ENCODE assay signal across 15 cellular contexts in the genomic region with DNA sequence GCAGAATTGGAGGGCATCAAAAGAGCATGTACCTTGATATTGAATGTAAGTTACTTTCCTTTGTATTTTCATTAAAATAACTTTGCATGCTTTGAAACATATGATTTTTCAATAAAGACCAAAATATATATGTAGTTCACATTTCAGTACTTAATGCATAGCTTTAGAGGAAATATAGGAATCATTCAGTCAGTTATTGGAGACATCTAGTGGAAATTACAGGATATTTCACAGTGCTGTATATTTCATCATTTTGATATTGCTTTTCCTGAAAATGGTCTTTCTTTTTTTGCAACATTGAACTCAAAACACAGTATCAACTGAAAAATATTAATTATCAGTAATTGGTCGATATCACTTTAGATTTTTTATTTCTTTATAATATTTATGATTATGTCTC.
DNase-seq lines count a peak whose midpoint lies in the region; TF ChIP-seq lines count a peak whose summit lies in the region.
"Had no signal": no experiment of that assay in that cellular context is flagged by ENCODE, and none has a peak within 500 bp of the region (broad histone marks: within the 10 kb centered on the region; RNA-seq: fewer than 3 reads in every experiment).

No MANE protein-coding gene starts in this region.

- H3K36me3 ChIP-seq in mammary epithelial cell (ENCODE audit: insufficient read depth, low read length), result no peaks in the 10 kb centered on the region
- no peaks in the 10 kb centered on the region for H3K36me3 ChIP-seq in tibial nerve
- H3K36me3 ChIP-seq: neutrophil, uterus had no signal

- H3K9me3 ChIP-seq in mammary epithelial cell (replicated peaks; ENCODE audit: insufficient read depth, low read length) (peaks cover 24% of the 10 kb centered on the region), tibial nerve (no peaks in the 10 kb centered on the region)
- H3K9me3 ChIP-seq: neutrophil, uterus had no signal

- H3K4me3 Mint-ChIP-seq in MCF 10A (ENCODE audit: unreplicated experiment), result no peak overlapping the region
- H3K4me3 Mint-ChIP-seq in nephron progenitor cell, result no peak overlapping the region
- no peak overlapping the region for H3K4me3 Mint-ChIP-seq in activated CD4-positive, alpha-beta memory T cell treated with anti-CD3 and anti-CD28 coated beads, Interleukin-2, amount 10 ng/mL, durations not matched to agents 7 days and 5 days
- H3K4me3 Mint-ChIP-seq: H9 had no signal

- H3K4me2 ChIP-seq in mammary epithelial cell (ENCODE audit: insufficient read depth, low read depth, low read length), result no peak overlapping the region

- TF ChIP-seq POLR2A in tibial nerve (IDR thresholded peaks at IDR 0.05), result no peak

- 10% methylated on average over 1 of the region's 1 CpG for WGBS in mammary epithelial cell (ENCODE audit: low coverage, missing lambda C conversion rate)
- 70 to 73% methylated on average over 1 of the region's 1 CpG for WGBS in tibial nerve, 2 donors

- no peaks in the 10 kb centered on the region for H3K9me3 Mint-ChIP-seq in MCF 10A (ENCODE audit: unreplicated experiment)
- no peaks in the 10 kb centered on the region for H3K9me3 Mint-ChIP-seq in nephron progenitor cell
- H3K9me3 Mint-ChIP-seq in activated CD4-positive, alpha-beta memory T cell treated with anti-CD3 and anti-CD28 coated beads, Interleukin-2, amount 10 ng/mL, durations not matched to agents 7 days and 5 days, result peaks cover 1% of the 10 kb centered on the region
- H3K9me3 Mint-ChIP-seq: H9 had no signal

- no peaks in the 10 kb centered on the region for H3K4me1 Mint-ChIP-seq in MCF 10A (ENCODE audit: insufficient read depth, unreplicated experiment)
- no peaks in the 10 kb centered on the region for H3K4me1 Mint-ChIP-seq in nephron progenitor cell
- no peaks in the 10 kb centered on the region for H3K4me1 Mint-ChIP-seq in activated CD4-positive, alpha-beta memory T cell treated with anti-CD3 and anti-CD28 coated beads, Interleukin-2, amount 10 ng/mL, durations not matched to agents 7 days and 5 days
- H3K4me1 Mint-ChIP-seq: H9 had no signal

- H3K27ac ChIP-seq in mammary epithelial cell (ENCODE audit: insufficient read depth, low read depth, low read length) (no peak overlapping the region), tibial nerve (peak overlapping the region in 1 of 4 donors; percentile 33)
- H3K27ac ChIP-seq: neutrophil, uterus had no signal

- TF ChIP-seq CTCF in MCF 10A (IDR thresholded peaks at IDR 0.05; ENCODE audit: unreplicated experiment) (no peak), mammary epithelial cell (conservative IDR thresholded peaks at IDR 0.05 in 1 of 2, IDR thresholded peaks at IDR 0.05 in 1 of 2; ENCODE audit: extremely low read depth in 1 of 2, insufficient read depth in 1 of 2, low read depth in 1 of 2, low read length in 2 of 2) (no peak), fibroblast of mammary gland (conservative IDR thresholded peaks at IDR 0.05; ENCODE audit: control insufficient read depth, insufficient read depth, low read depth, low read length) (peak; percentile 31), tibial nerve (IDR thresholded peaks at IDR 0.05) (peak; percentile 16 to 38 (median 26)), nephron progenitor cell (IDR thresholded peaks at IDR 0.05) (no peak)

- CTCF ChIA-PET in MCF 10A (lab: Yijun Ruan, JAX) (interaction anchor here (0.7 to 1.3 kb wide), 6 partner anchors 9 to 548 kb away, joined by 3 to 5 read pairs (median 3); no protein-coding TSS in a partner anchor), mammary epithelial cell (lab: Charles Lee; ENCODE audit: low non-redundant PET) (no interaction called here)
- CTCF ChIA-PET in activated CD4-positive, alpha-beta memory T cell treated with anti-CD3 and anti-CD28 coated beads, Interleukin-2, amount 10 ng/mL, durations not matched to agents 7 days and 5 days (lab: Charles Lee), result no interaction called here

- TF ChIP-seq EP300 in tibial nerve (IDR thresholded peaks at IDR 0.05), result no peak

- H3K27ac Mint-ChIP-seq in MCF 10A (ENCODE audit: low read depth, unreplicated experiment) (no peak overlapping the region), nephron progenitor cell (no peak overlapping the region)
- no peak overlapping the region for H3K27ac Mint-ChIP-seq in activated CD4-positive, alpha-beta memory T cell treated with anti-CD3 and anti-CD28 coated beads, Interleukin-2, amount 10 ng/mL, durations not matched to agents 7 days and 5 days
- H3K27ac Mint-ChIP-seq: H9 had no signal

- H3K9ac ChIP-seq in mammary epithelial cell (ENCODE audit: insufficient read depth, low read length), result no peak overlapping the region

- intact Hi-C loops in MCF 10A (cut with micrococcal nuclease) (loop anchor here (2.0 kb wide), 1 partner anchor 209 kb away; no protein-coding TSS in a partner anchor), mammary epithelial cell (cut with micrococcal nuclease) (no loop called here)

- H4K20me1 ChIP-seq in mammary epithelial cell (ENCODE audit: insufficient read depth, low read length), result no peaks in the 10 kb centered on the region

- H3K27me3 ChIP-seq in mammary epithelial cell (ENCODE audit: insufficient read depth, low read length), result no peaks in the 10 kb centered on the region
- no peaks in the 10 kb centered on the region for H3K27me3 ChIP-seq in tibial nerve
- H3K27me3 ChIP-seq: neutrophil, uterus had no signal

- POLR2A ChIA-PET in MCF 10A (lab: Yijun Ruan, JAX), result interaction anchor here (1.2 kb wide), 1 partner anchor 374 kb away, joined by 3 read pairs; no protein-coding TSS in a partner anchor
- POLR2A ChIA-PET in activated CD4-positive, alpha-beta memory T cell treated with anti-CD3 and anti-CD28 coated beads, Interleukin-2, amount 10 ng/mL, durations not matched to agents 7 days and 5 days (lab: Charles Lee), result no interaction called here

- dilution Hi-C loops in mammary epithelial cell (cut with HindIII; ENCODE audit: low sequenced_read_pairs), result no loop called here

- no peaks in the 10 kb centered on the region for H3K79me2 ChIP-seq in mammary epithelial cell (ENCODE audit: insufficient read depth, low read length)

- no TSS peak for BruUV-seq in MCF 10A (replicated peaks; lab: Mats Ljungman, UMichigan)
- BruUV-seq in mammary epithelial cell (replicated peaks; lab: Mats Ljungman, UMichigan), result no TSS peak

- H3K4me3 ChIP-seq in mammary epithelial cell (replicated peaks in 1 of 3; ENCODE audit: insufficient read depth in 1 of 3, low read depth in 2 of 3, low read length in 3 of 3) (no peak overlapping the region), fibroblast of mammary gland (ENCODE audit: control insufficient read depth, low read depth, low read length) (no peak overlapping the region), tibial nerve (no peak overlapping the region)
- H3K4me3 ChIP-seq: uterus had no signal

- no peaks in the 10 kb centered on the region for H3K27me3 Mint-ChIP-seq in MCF 10A (ENCODE audit: insufficient read depth, unreplicated experiment)
- H3K27me3 Mint-ChIP-seq in nephron progenitor cell (ENCODE audit: low read depth, poor library complexity), result no peaks in the 10 kb centered on the region
- no peaks in the 10 kb centered on the region for H3K27me3 Mint-ChIP-seq in activated CD4-positive, alpha-beta memory T cell treated with anti-CD3 and anti-CD28 coated beads, Interleukin-2, amount 10 ng/mL, durations not matched to agents 7 days and 5 days

- no peaks in the 10 kb centered on the region for H3K4me1 ChIP-seq in mammary epithelial cell (ENCODE audit: insufficient read depth, low read length)
- no peaks in the 10 kb centered on the region for H3K4me1 ChIP-seq in tibial nerve
- H3K4me1 ChIP-seq: uterus had no signal

- in situ Hi-C loops in mammary epithelial cell (cut with MboI; ENCODE audit: low sequenced_read_pairs in 2 of 2), result no loop called here

- H3K36me3 Mint-ChIP-seq in MCF 10A (ENCODE audit: insufficient read depth, unreplicated experiment) (no peaks in the 10 kb centered on the region), nephron progenitor cell (ENCODE audit: low read depth) (no peaks in the 10 kb centered on the region)
- no peaks in the 10 kb centered on the region for H3K36me3 Mint-ChIP-seq in activated CD4-positive, alpha-beta memory T cell treated with anti-CD3 and anti-CD28 coated beads, Interleukin-2, amount 10 ng/mL, durations not matched to agents 7 days and 5 days (ENCODE audit: low read depth)

- DNase-seq in MCF 10A (ENCODE audit: unreplicated experiment), result peak; percentile 3
- DNase-seq in mammary epithelial cell, result no peak
- DNase-seq in RPMI7951 (ENCODE audit: low read depth), result peak; percentile 1
- peak; percentile 10 for DNase-seq in fibroblast of mammary gland (ENCODE audit: low read depth)
- DNase-seq in tibial nerve (ENCODE audit: low spot score in 2 of 2), result no peak
- no peak for DNase-seq in nephron progenitor cell
- no peak for DNase-seq in activated CD4-positive, alpha-beta memory T cell treated with anti-CD3 and anti-CD28 coated beads, Interleukin-2, amount 10 ng/mL, durations not matched to agents 7 days and 5 days
- no peak for DNase-seq in Ammon's horn (ENCODE audit: low spot score)
- DNase-seq: activated CD8-positive, alpha-beta memory T cell treated with anti-CD3 and anti-CD28 coated beads, Interleukin-2, amount 50 U/mL, for 48 hours; EL; H9; left cardiac atrium; NCI-H1930; uterus had no signal

- H2AFZ ChIP-seq in mammary epithelial cell (ENCODE audit: low read depth, low read length), result no peak overlapping the region

Comparison
In these comparisons a context has a peak if more than half of its experiments do, and no peak if none do; other contexts are left out.
1. DNase-seq: peak in MCF 10A (single experiment), RPMI7951 (single experiment) and fibroblast of mammary gland (single experiment); none in mammary epithelial cell (single experiment), tibial nerve (0 of 2), nephron progenitor cell (single experiment), activated CD4-positive, alpha-beta memory T cell treated with anti-CD3 and anti-CD28 coated beads, Interleukin-2, amount 10 ng/mL, durations not matched to agents 7 days and 5 days (single experiment) and Ammon's horn (single experiment).
2. CTCF ChIP-seq: peak in fibroblast of mammary gland (single experiment) and tibial nerve (5 of 5); none in MCF 10A (single experiment), mammary epithelial cell (0 of 2) and nephron progenitor cell (single experiment).